Comparison of ENCODE assay signal across 2 cellular contexts in genomic region chr1:156659672-156659993, GRCh38.
TF ChIP-seq lines count a peak whose summit lies in the region.

No MANE protein-coding gene starts in this region.

TF ChIP-seq in A549, 52 proteins besides CTCF, POLR2A, EP300 and RAD21:
- TF ChIP-seq FOSB (CRISPR knock-in tag; IDR thresholded peaks at IDR 0.05), result no peak
- TF ChIP-seq CBX8 (IDR thresholded peaks at IDR 0.05), result no peak
- no peak for TF ChIP-seq RCOR1 (IDR thresholded peaks at IDR 0.05; ENCODE audit: low read depth, low read length)
- no peak for TF ChIP-seq CHD4 (IDR thresholded peaks at IDR 0.05; ENCODE audit: borderline replicate concordance)
- no peak for TF ChIP-seq GATA3 (IDR thresholded peaks at IDR 0.05; ENCODE audit: borderline replicate concordance)
- no peak for TF ChIP-seq TFCP2L1 (CRISPR knock-in tag; IDR thresholded peaks at IDR 0.05)
- no peak for TF ChIP-seq HES2 (IDR thresholded peaks at IDR 0.05)
- no peak for TF ChIP-seq MAX (IDR thresholded peaks at IDR 0.05)
- TF ChIP-seq POLR2AphosphoS2 (conservative IDR thresholded peaks at IDR 0.05; ENCODE audit: low read length), result no peak
- no peak for TF ChIP-seq BCL3 (IDR thresholded peaks at IDR 0.05)
- TF ChIP-seq ZFP36 (IDR thresholded peaks at IDR 0.05; ENCODE audit: borderline replicate concordance, partially characterized antibody), result no peak
- no peak for TF ChIP-seq HEYL (CRISPR knock-in tag; IDR thresholded peaks at IDR 0.05)
- TF ChIP-seq ZSCAN20 (CRISPR knock-in tag; IDR thresholded peaks at IDR 0.05), result no peak
- TF ChIP-seq HDAC2 (IDR thresholded peaks at IDR 0.05), result no peak
- no peak for TF ChIP-seq RFX5 (IDR thresholded peaks at IDR 0.05)
- no peak for TF ChIP-seq FOSL2 (IDR thresholded peaks at IDR 0.05)
- no peak for TF ChIP-seq FOSL2 (CRISPR knock-in tag; IDR thresholded peaks at IDR 0.05)
- TF ChIP-seq ATOH8 (CRISPR knock-in tag; IDR thresholded peaks at IDR 0.05; ENCODE audit: low read depth), result no peak

TF ChIP-seq in HCT116, 20 proteins besides CTCF, POLR2A, EP300 and RAD21:
- TF ChIP-seq REST (IDR thresholded peaks at IDR 0.05; ENCODE audit: low read depth) (no peak), JUND (IDR thresholded peaks at IDR 0.05) (no peak), ATF3 (IDR thresholded peaks at IDR 0.05) (no peak), SRF (IDR thresholded peaks at IDR 0.05; ENCODE audit: low read depth) (no peak), ELF1 (IDR thresholded peaks at IDR 0.05; ENCODE audit: borderline replicate concordance, low read depth) (no peak), SIN3A (IDR thresholded peaks at IDR 0.05; ENCODE audit: low read depth) (no peak), TCF7L2 (IDR thresholded peaks at IDR 0.05; ENCODE audit: borderline replicate concordance, extremely low read depth, insufficient read depth, insufficient read length) (no peak), ZFX (IDR thresholded peaks at IDR 0.05) (no peak), ZNF274 (IDR thresholded peaks at IDR 0.05; ENCODE audit: low read depth, low read length) (no peak), CBX3 (IDR thresholded peaks at IDR 0.05; ENCODE audit: low read depth) (no peak), EGR1 (IDR thresholded peaks at IDR 0.05; ENCODE audit: low read depth) (no peak)
